12 cellular contexts compared by ENCODE assay signal in genomic region chr15:74040115-74040850, GRCh38. TPM values are rescaled to one million over a fixed set of nuclear protein-coding genes. Genes with fewer than 3 reads are reported as not detected.
A peak's percentile ranks its signal among the peaks of the same experiment; 100 is the strongest.
DNase-seq lines count a peak whose midpoint lies in the region; ATAC-seq and TF ChIP-seq lines count a peak whose summit lies in the region.
"Had no signal": no experiment of that assay in that cellular context is flagged by ENCODE, and none has a peak within 500 bp of the region (broad histone marks: within the 10 kb centered on the region; RNA-seq: fewer than 3 reads in every experiment).

No MANE protein-coding gene starts in this region.

- H3K9me3 Mint-ChIP-seq in effector memory CD8-positive, alpha-beta T cell: no peaks in the 10 kb centered on the region
- H3K9me3 Mint-ChIP-seq in natural killer cell treated with Interleukin-12 subunit alpha and Interleukin-12 subunit beta and Interleukin-15 and Interleukin-18, amount 100 ng/mL, for 72 hours: no peaks in the 10 kb centered on the region
- H3K9me3 Mint-ChIP-seq: memory B cell had no signal

- H3K36me3 Mint-ChIP-seq in effector memory CD8-positive, alpha-beta T cell (ENCODE audit: insufficient read depth): peaks cover 13% of the 10 kb centered on the region
- H3K36me3 Mint-ChIP-seq in natural killer cell treated with Interleukin-12 subunit alpha and Interleukin-12 subunit beta and Interleukin-15 and Interleukin-18, amount 100 ng/mL, for 72 hours: peaks cover 4% of the 10 kb centered on the region

- H3K27ac ChIP-seq in ACC112 (ENCODE audit: low read depth, low read length): peak overlapping the region; percentile 90

- H3K27ac Mint-ChIP-seq in effector memory CD8-positive, alpha-beta T cell: peak overlapping the region; percentile 32 to 52
- no peak overlapping the region for H3K27ac Mint-ChIP-seq in natural killer cell treated with Interleukin-12 subunit alpha and Interleukin-12 subunit beta and Interleukin-15 and Interleukin-18, amount 100 ng/mL, for 72 hours

- no peak for TF ChIP-seq RAD21 in Ishikawa (IDR thresholded peaks at IDR 0.05; ENCODE audit: low read depth)

- H3K27me3 ChIP-seq in ACC112 (ENCODE audit: insufficient read depth, low read length): no peaks in the 10 kb centered on the region

- H2AFZ ChIP-seq in ACC112 (ENCODE audit: low read length, unreplicated experiment): no peak overlapping the region

- peaks cover 0 to 5% of the 10 kb centered on the region in 2 donors for H3K4me1 Mint-ChIP-seq in effector memory CD8-positive, alpha-beta T cell (ENCODE audit: low read depth in 2 of 2)
- peaks cover 0 to 11% of the 10 kb centered on the region in 2 donors for H3K4me1 Mint-ChIP-seq in natural killer cell treated with Interleukin-12 subunit alpha and Interleukin-12 subunit beta and Interleukin-15 and Interleukin-18, amount 100 ng/mL, for 72 hours (ENCODE audit: low read depth in 2 of 2)

- no peak; the same call in 1 of the 2 replicates for TF ChIP-seq EP300 in Ishikawa (IDR thresholded peaks at IDR 0.05; ENCODE audit: borderline replicate concordance)

- H3K27me3 Mint-ChIP-seq in effector memory CD8-positive, alpha-beta T cell: no peaks in the 10 kb centered on the region
- H3K27me3 Mint-ChIP-seq in natural killer cell treated with Interleukin-12 subunit alpha and Interleukin-12 subunit beta and Interleukin-15 and Interleukin-18, amount 100 ng/mL, for 72 hours: no peaks in the 10 kb centered on the region
- H3K27me3 Mint-ChIP-seq: memory B cell had no signal

- peak overlapping the region; percentile 36 for H3K4me3 ChIP-seq in ACC112 (ENCODE audit: low read depth, low read length)

- no peak for ATAC-seq in effector memory CD8-positive, alpha-beta T cell (replicated peaks)
- no peak for ATAC-seq in left colon
- no peak for ATAC-seq in HG03457 (IDR thresholded peaks at IDR 0.05; ENCODE audit: unreplicated experiment)
- no peak for ATAC-seq in natural killer cell treated with Interleukin-12 subunit alpha and Interleukin-12 subunit beta and Interleukin-15 and Interleukin-18, amount 100 ng/mL, for 72 hours
- no peak for ATAC-seq in left lobe of liver

- intact Hi-C loops in left colon (cut with DNase I, micrococcal nuclease): loop anchor here in 1 of 2 donors (5.0 kb wide), 1 partner anchor 63 kb away; no protein-coding TSS in a partner anchor

- peaks cover 48% of the 10 kb centered on the region for H3K4me1 ChIP-seq in ACC112 (ENCODE audit: control insufficient read depth, insufficient read depth, low read length, unreplicated experiment)

- H3K79me2 ChIP-seq in ACC112 (ENCODE audit: control insufficient read depth, insufficient read depth, low read length, unreplicated experiment): peaks cover 4% of the 10 kb centered on the region

- DNase-seq in effector memory CD8-positive, alpha-beta T cell: no peak
- DNase-seq in mucosa of gallbladder (ENCODE audit: low spot score) (peak; percentile 64), left colon (no peak), left lobe of liver (ENCODE audit: low spot score) (no peak)
- no peak for DNase-seq in natural killer cell treated with Interleukin-12 subunit alpha and Interleukin-12 subunit beta and Interleukin-15 and Interleukin-18, amount 100 ng/mL, for 72 hours (ENCODE audit: low spot score)
- DNase-seq: Calu3, NCI-H2107, substantia nigra had no signal

- peaks cover 7% of the 10 kb centered on the region for H3K36me3 ChIP-seq in ACC112 (ENCODE audit: insufficient read depth, low read length)

- H3K4me3 Mint-ChIP-seq in effector memory CD8-positive, alpha-beta T cell: no peak overlapping the region
- no peak overlapping the region for H3K4me3 Mint-ChIP-seq in natural killer cell treated with Interleukin-12 subunit alpha and Interleukin-12 subunit beta and Interleukin-15 and Interleukin-18, amount 100 ng/mL, for 72 hours
- H3K4me3 Mint-ChIP-seq: memory B cell had no signal

TF ChIP-seq in Ishikawa, 13 proteins besides CTCF, POLR2A, EP300 and RAD21:
- no peak for TF ChIP-seq YY1 (IDR thresholded peaks at IDR 0.05; ENCODE audit: low read depth)
- no peak for TF ChIP-seq REST (IDR thresholded peaks at IDR 0.05; ENCODE audit: low read depth)
- no peak for TF ChIP-seq CREB1 (IDR thresholded peaks at IDR 0.05; ENCODE audit: low read depth)
- TF ChIP-seq ZBTB7A (IDR thresholded peaks at IDR 0.05; ENCODE audit: low read depth): no peak
- TF ChIP-seq TCF12 (IDR thresholded peaks at IDR 0.05; ENCODE audit: low read depth): peak; percentile 61; the same call in 1 of the 2 replicates
- TF ChIP-seq CEBPB (IDR thresholded peaks at IDR 0.05): no peak
- no peak for TF ChIP-seq USF1 (IDR thresholded peaks at IDR 0.05)
- no peak for TF ChIP-seq MAX (IDR thresholded peaks at IDR 0.05)
- no peak for TF ChIP-seq TAF1 (IDR thresholded peaks at IDR 0.05; ENCODE audit: low read depth)
- peak; percentile 48 for TF ChIP-seq TEAD4 (IDR thresholded peaks at IDR 0.05)
- no peak for TF ChIP-seq EGR1 (IDR thresholded peaks at IDR 0.05)
- TF ChIP-seq NFIC (IDR thresholded peaks at IDR 0.05): no peak
- TF ChIP-seq FOXM1 (IDR thresholded peaks at IDR 0.05; ENCODE audit: borderline replicate concordance, low read depth): no peak
TF ChIP-seq in Ishikawa: peak in this region for 2.

RNA-seq across cellular contexts. Expression of gene GOLGA6A, which starts 42.1 kb away (rescaled TPM):
- total RNA-seq in mucosa of gallbladder (not detected), left colon (not detected), left lobe of liver (1.6 TPM)
- not detected for total RNA-seq in natural killer cell treated with Interleukin-12 subunit alpha and Interleukin-12 subunit beta and Interleukin-15 and Interleukin-18, amount 100 ng/mL, for 72 hours
- total RNA-seq: Calu3 had no signal

RNA-seq across cellular contexts. Expression of gene PML, which starts 45.8 kb away (rescaled TPM):
- 59.6 TPM for total RNA-seq in mucosa of gallbladder
- 10 to 100 TPM; 26.6 to 28.5 TPM for total RNA-seq in left colon
- 10 to 100 TPM; 62.6 to 72.3 TPM for total RNA-seq in natural killer cell treated with Interleukin-12 subunit alpha and Interleukin-12 subunit beta and Interleukin-15 and Interleukin-18, amount 100 ng/mL, for 72 hours
- total RNA-seq in left lobe of liver: 15.5 TPM

RNA-seq across cellular contexts. Expression of gene STOML1, which starts 48.2 kb away (rescaled TPM):
- 20.3 TPM for total RNA-seq in mucosa of gallbladder
- 10 to 100 TPM; 10.9 to 15.4 TPM for total RNA-seq in left colon
- total RNA-seq in natural killer cell treated with Interleukin-12 subunit alpha and Interleukin-12 subunit beta and Interleukin-15 and Interleukin-18, amount 100 ng/mL, for 72 hours: 10 to 100 TPM; 14.3 to 17.9 TPM
- total RNA-seq in left lobe of liver: 8.1 TPM

Comparison
In these comparisons a context has a peak if more than half of its experiments do, and no peak if none do; other contexts are left out.
1. H3K27ac Mint-ChIP-seq: peak in effector memory CD8-positive, alpha-beta T cell (2 of 2); none in natural killer cell treated with Interleukin-12 subunit alpha and Interleukin-12 subunit beta and Interleukin-15 and Interleukin-18, amount 100 ng/mL, for 72 hours (0 of 2).